In genomic region chr11:47332303-47332711, GRCh38 we compare ENCODE assay signal across 29 cellular contexts. TPM values are rescaled to one million over a fixed set of nuclear protein-coding genes. Genes with fewer than 3 reads are reported as not detected.
A peak's percentile ranks its signal among the peaks of the same experiment; 100 is the strongest.
DNase-seq lines count a peak whose midpoint lies in the region; ATAC-seq and TF ChIP-seq lines count a peak whose summit lies in the region.
"Had no signal": no experiment of that assay in that cellular context is flagged by ENCODE, and none has a peak within 500 bp of the region (broad histone marks: within the 10 kb centered on the region; RNA-seq: fewer than 3 reads in every experiment).

No MANE protein-coding gene starts in this region.

- H3K23ac ChIP-seq in H9 (ENCODE audit: insufficient read length, low read depth, low read length) = no peak overlapping the region

- no peak overlapping the region for H2BK15ac ChIP-seq in H9 (ENCODE audit: low read depth, low read length)

- H3K27me3 ChIP-seq in H9 (ENCODE audit: insufficient read depth, low read length) (no peaks in the 10 kb centered on the region), right cardiac atrium (ENCODE audit: control insufficient read depth, insufficient read depth) (no peaks in the 10 kb centered on the region)
- H3K27me3 ChIP-seq: left lung, ovary, vagina had no signal

- no peak overlapping the region for H3K4me3 ChIP-seq in right cardiac atrium (ENCODE audit: low read length)
- H3K4me3 ChIP-seq: GM23338, left lung, ovary, skin epidermis, vagina had no signal

- H2BK12ac ChIP-seq in H9 (ENCODE audit: insufficient read length, low read depth, low read length) = no peak overlapping the region

- H3K9me3 Mint-ChIP-seq in activated CD8-positive, alpha-beta T cell treated with anti-CD3 and anti-CD28 coated beads, Interleukin-2, amount 10 ng/mL, durations not matched to agents 7 days and 5 days (ENCODE audit: insufficient read depth) = no peaks in the 10 kb centered on the region
- H3K9me3 Mint-ChIP-seq in activated CD8-positive, alpha-beta T cell treated with anti-CD3 and anti-CD28 coated beads for 36 hours = no peaks in the 10 kb centered on the region
- H3K9me3 Mint-ChIP-seq in H9 = no peaks in the 10 kb centered on the region
- H3K9me3 Mint-ChIP-seq in mesothelial cell of epicardium = no peaks in the 10 kb centered on the region
- H3K9me3 Mint-ChIP-seq: activated B cell treated with CpG ODN at 0.5 μM for 24 hours; activated CD4-positive, alpha-beta T cell treated with anti-CD3 and anti-CD28 coated beads, Interleukin-2, amount 10 ng/mL, durations not matched to agents 7 days and 5 days; activated naive CD4-positive, alpha-beta T cell treated with anti-CD3 and anti-CD28 coated beads for 36 hours; CD8-positive, alpha-beta T cell; GM23338; HFFc6; natural killer cell; stimulated activated naive CD8-positive, alpha-beta T cell treated with anti-CD3 and anti-CD28 coated beads, Interleukin-15, Interleukin-2, amounts not matched to agents 100 ng/mL and 50 ng/mL, for 24 hours; T-cell had no signal

- no peak overlapping the region for H3K56ac ChIP-seq in H9 (ENCODE audit: insufficient read length, low read depth, low read length)

- no peak overlapping the region for H4K8ac ChIP-seq in H9 (replicated peaks; ENCODE audit: insufficient read length, low read depth, low read length)

- intact Hi-C loops in activated CD8-positive, alpha-beta T cell treated with anti-CD3 and anti-CD28 coated beads for 36 hours (cut with micrococcal nuclease) = no loop called here
- intact Hi-C loops in right cardiac atrium (cut with DNase I) = no loop called here

- H3K4me3 Mint-ChIP-seq in activated CD8-positive, alpha-beta T cell treated with anti-CD3 and anti-CD28 coated beads, Interleukin-2, amount 10 ng/mL, durations not matched to agents 7 days and 5 days = no peak overlapping the region
- no peak overlapping the region for H3K4me3 Mint-ChIP-seq in activated CD8-positive, alpha-beta T cell treated with anti-CD3 and anti-CD28 coated beads for 36 hours
- no peak overlapping the region for H3K4me3 Mint-ChIP-seq in H9
- H3K4me3 Mint-ChIP-seq in mesothelial cell of epicardium = no peak overlapping the region
- H3K4me3 Mint-ChIP-seq: activated B cell treated with CpG ODN at 0.5 μM for 24 hours; activated CD4-positive, alpha-beta T cell treated with anti-CD3 and anti-CD28 coated beads, Interleukin-2, amount 10 ng/mL, durations not matched to agents 7 days and 5 days; activated naive CD4-positive, alpha-beta T cell treated with anti-CD3 and anti-CD28 coated beads for 36 hours; CD8-positive, alpha-beta T cell; GM23338; HFFc6; natural killer cell; stimulated activated naive CD8-positive, alpha-beta T cell treated with anti-CD3 and anti-CD28 coated beads, Interleukin-15, Interleukin-2, amounts not matched to agents 100 ng/mL and 50 ng/mL, for 24 hours; T-cell had no signal

- H2AFZ ChIP-seq in H9 (ENCODE audit: low read length) = no peak overlapping the region
- H2AFZ ChIP-seq: GM23338 had no signal

- POLR2A ChIA-PET in activated CD8-positive, alpha-beta T cell treated with anti-CD3 and anti-CD28 coated beads, Interleukin-2, amount 10 ng/mL, durations not matched to agents 7 days and 5 days (lab: Charles Lee) = no interaction called here
- POLR2A ChIA-PET in activated CD8-positive, alpha-beta T cell treated with anti-CD3 and anti-CD28 coated beads for 36 hours (lab: Charles Lee) = no interaction called here

- TF ChIP-seq CTCF in activated CD8-positive, alpha-beta T cell treated with anti-CD3 and anti-CD28 coated beads for 36 hours (IDR thresholded peaks at IDR 0.05) = no peak
- TF ChIP-seq CTCF in H9 (conservative IDR thresholded peaks at IDR 0.05) (no peak), omental fat pad (IDR thresholded peaks at IDR 0.05) (no peak), mesothelial cell of epicardium (IDR thresholded peaks at IDR 0.05; ENCODE audit: unreplicated experiment) (no peak)

- no peak overlapping the region for H3K14ac ChIP-seq in H9 (ENCODE audit: insufficient read depth, low read length)

- no peak overlapping the region for H2AK5ac ChIP-seq in H9 (ENCODE audit: insufficient read length, low read length)

- no peak overlapping the region for H3K4me2 ChIP-seq in H9 (ENCODE audit: insufficient read depth, insufficient read length, low read length)
- H3K4me2 ChIP-seq: GM23338 had no signal

- H3K9ac ChIP-seq in H9 (ENCODE audit: extremely low read depth, insufficient read length, low read length) = no peak overlapping the region

- no peak overlapping the region for H3K18ac ChIP-seq in H9 (ENCODE audit: insufficient read length, low read depth, low read length)

- H2BK120ac ChIP-seq in H9 (ENCODE audit: low read depth, low read length, poor library complexity, severe bottlenecking) = no peak overlapping the region

- H3K36me3 Mint-ChIP-seq in activated CD8-positive, alpha-beta T cell treated with anti-CD3 and anti-CD28 coated beads, Interleukin-2, amount 10 ng/mL, durations not matched to agents 7 days and 5 days (ENCODE audit: low read depth) = peaks cover 16% of the 10 kb centered on the region
- H3K36me3 Mint-ChIP-seq in activated CD8-positive, alpha-beta T cell treated with anti-CD3 and anti-CD28 coated beads for 36 hours (ENCODE audit: low read depth) = peaks cover 8% of the 10 kb centered on the region
- peaks cover 2 to 23% (median 15%) of the 10 kb centered on the region in 3 experiments; a peak in 6 of 7 replicates for H3K36me3 Mint-ChIP-seq in H9 (ENCODE audit: insufficient read depth in 1 of 3, low read depth in 3 of 3)
- H3K36me3 Mint-ChIP-seq in mesothelial cell of epicardium = peaks cover 10% of the 10 kb centered on the region
- H3K36me3 Mint-ChIP-seq: natural killer cell had no signal

- H4K91ac ChIP-seq in H9 (ENCODE audit: insufficient read length, low read depth, low read length) = no peak overlapping the region

- H3K4me1 ChIP-seq in H9 (ENCODE audit: insufficient read depth, low read length) (no peaks in the 10 kb centered on the region), right cardiac atrium (ENCODE audit: control insufficient read depth, insufficient read depth, low read length) (no peaks in the 10 kb centered on the region)

- no peak overlapping the region for H3K4ac ChIP-seq in H9 (ENCODE audit: low read depth, low read length)

- no peak overlapping the region for H4K5ac ChIP-seq in H9 (ENCODE audit: insufficient read length, low read depth, low read length)

- no peak for ATAC-seq in activated CD8-positive, alpha-beta T cell treated with anti-CD3 and anti-CD28 coated beads, Interleukin-2, amount 10 ng/mL, durations not matched to agents 7 days and 5 days
- no peak for ATAC-seq in activated CD8-positive, alpha-beta T cell treated with anti-CD3 and anti-CD28 coated beads for 36 hours
- ATAC-seq in right cardiac atrium (no peak), omental fat pad (ENCODE audit: low FRiP score) (peak; percentile 21)
- ATAC-seq: CD8-positive, alpha-beta T cell; GM23338; left lung; T-cell had no signal

- no peaks in the 10 kb centered on the region for H4K20me1 ChIP-seq in H9 (ENCODE audit: control insufficient read depth, insufficient read depth, insufficient read length)

- H3K4me1 Mint-ChIP-seq in activated CD8-positive, alpha-beta T cell treated with anti-CD3 and anti-CD28 coated beads, Interleukin-2, amount 10 ng/mL, durations not matched to agents 7 days and 5 days (ENCODE audit: low read depth) = no peaks in the 10 kb centered on the region
- no peaks in the 10 kb centered on the region for H3K4me1 Mint-ChIP-seq in activated CD8-positive, alpha-beta T cell treated with anti-CD3 and anti-CD28 coated beads for 36 hours (ENCODE audit: low read depth)
- H3K4me1 Mint-ChIP-seq in H9 = no peaks in the 10 kb centered on the region
- H3K4me1 Mint-ChIP-seq in mesothelial cell of epicardium = no peaks in the 10 kb centered on the region
- H3K4me1 Mint-ChIP-seq: activated CD4-positive, alpha-beta T cell treated with anti-CD3 and anti-CD28 coated beads, Interleukin-2, amount 10 ng/mL, durations not matched to agents 7 days and 5 days; GM23338; T-cell had no signal

- H3K27ac ChIP-seq in H9 (ENCODE audit: insufficient read length, low read depth, low read length) (no peak overlapping the region), right cardiac atrium (ENCODE audit: low read length) (no peak overlapping the region)
- H3K27ac ChIP-seq: epithelial cell of prostate, left lung, ovary, vagina had no signal

- no peaks in the 10 kb centered on the region for H3K9me3 ChIP-seq in H9 (ENCODE audit: control insufficient read depth, low read depth, low read length)
- no peaks in the 10 kb centered on the region for H3K9me3 ChIP-seq in right cardiac atrium (ENCODE audit: control insufficient read depth, low read length)
- H3K9me3 ChIP-seq: left lung, ovary, vagina had no signal

- H3K27me3 Mint-ChIP-seq in activated CD8-positive, alpha-beta T cell treated with anti-CD3 and anti-CD28 coated beads, Interleukin-2, amount 10 ng/mL, durations not matched to agents 7 days and 5 days (ENCODE audit: low read depth) = no peaks in the 10 kb centered on the region
- no peaks in the 10 kb centered on the region for H3K27me3 Mint-ChIP-seq in activated CD8-positive, alpha-beta T cell treated with anti-CD3 and anti-CD28 coated beads for 36 hours
- H3K27me3 Mint-ChIP-seq in H9 (ENCODE audit: low read depth) = no peaks in the 10 kb centered on the region
- H3K27me3 Mint-ChIP-seq in mesothelial cell of epicardium (ENCODE audit: low read depth) = no peaks in the 10 kb centered on the region
- H3K27me3 Mint-ChIP-seq: activated B cell treated with CpG ODN at 0.5 μM for 24 hours; activated CD4-positive, alpha-beta T cell treated with anti-CD3 and anti-CD28 coated beads, Interleukin-2, amount 10 ng/mL, durations not matched to agents 7 days and 5 days; stimulated activated naive CD8-positive, alpha-beta T cell treated with anti-CD3 and anti-CD28 coated beads, Interleukin-15, Interleukin-2, amounts not matched to agents 100 ng/mL and 50 ng/mL, for 24 hours; T-cell had no signal

- CTCF ChIA-PET in activated CD8-positive, alpha-beta T cell treated with anti-CD3 and anti-CD28 coated beads, Interleukin-2, amount 10 ng/mL, durations not matched to agents 7 days and 5 days (lab: Charles Lee) = no interaction called here
- CTCF ChIA-PET in activated CD8-positive, alpha-beta T cell treated with anti-CD3 and anti-CD28 coated beads for 36 hours (lab: Charles Lee) = interaction anchor here (2.4 kb wide), 1 partner anchor 42 kb away, joined by 9 read pairs; no protein-coding TSS in a partner anchor

- no peak overlapping the region for H2BK20ac ChIP-seq in H9 (ENCODE audit: low read depth, low read length, poor library complexity, severe bottlenecking)

- H3T11ph ChIP-seq in H9 (ENCODE audit: low read length) = no peak overlapping the region

- H3K23me2 ChIP-seq in H9 (ENCODE audit: insufficient read length, low read depth, low read length, poor library complexity, severe bottlenecking) = no peaks in the 10 kb centered on the region

- peak overlapping the region; percentile 24 for H3K27ac Mint-ChIP-seq in activated CD8-positive, alpha-beta T cell treated with anti-CD3 and anti-CD28 coated beads, Interleukin-2, amount 10 ng/mL, durations not matched to agents 7 days and 5 days
- H3K27ac Mint-ChIP-seq in activated CD8-positive, alpha-beta T cell treated with anti-CD3 and anti-CD28 coated beads for 36 hours = no peak overlapping the region
- H3K27ac Mint-ChIP-seq in H9 = peak overlapping the region in 2 of 3 experiments; percentile 53 to 66; a peak in 4 of 7 replicates
- H3K27ac Mint-ChIP-seq in mesothelial cell of epicardium = no peak overlapping the region
- H3K27ac Mint-ChIP-seq: activated B cell treated with CpG ODN at 0.5 μM for 24 hours; activated naive CD4-positive, alpha-beta T cell treated with anti-CD3 and anti-CD28 coated beads for 36 hours; CD8-positive, alpha-beta T cell; GM23338; HFFc6; stimulated activated naive CD8-positive, alpha-beta T cell treated with anti-CD3 and anti-CD28 coated beads, Interleukin-15, Interleukin-2, amounts not matched to agents 100 ng/mL and 50 ng/mL, for 24 hours; T-cell had no signal

- H3K79me2 ChIP-seq in H9 (ENCODE audit: insufficient read depth, low read length) = no peaks in the 10 kb centered on the region

- no peak overlapping the region for H2BK5ac ChIP-seq in H9 (ENCODE audit: insufficient read length, low read length)

- no peaks in the 10 kb centered on the region for H3K79me1 ChIP-seq in H9 (ENCODE audit: insufficient read depth, low read depth, low read length, poor library complexity, severe bottlenecking)

- no peak for DNase-seq in activated CD8-positive, alpha-beta T cell treated with anti-CD3 and anti-CD28 coated beads, Interleukin-2, amount 10 ng/mL, durations not matched to agents 7 days and 5 days
- no peak for DNase-seq in activated CD8-positive, alpha-beta T cell treated with anti-CD3 and anti-CD28 coated beads for 36 hours
- DNase-seq in H9 (no peak), right cardiac atrium (peak in 2 of 3 donors; percentile 42 to 67), omental fat pad (ENCODE audit: low spot score) (no peak), mesothelial cell of epicardium (ENCODE audit: low spot score in 2 of 2, unreplicated experiment in 2 of 2) (no peak), AG08396 (ENCODE audit: low spot score) (no peak), AML-193 (lab: John Stamatoyannopoulos, UW) (no peak)
- DNase-seq: activated B cell treated with CpG ODN at 0.5 μM for 24 hours; activated CD4-positive, alpha-beta T cell treated with anti-CD3 and anti-CD28 coated beads, Interleukin-2, amount 10 ng/mL, durations not matched to agents 7 days and 5 days; activated naive CD4-positive, alpha-beta T cell treated with anti-CD3 and anti-CD28 coated beads for 36 hours; amygdala; HFFc6; Kasumi-1; left lung; natural killer cell; NCI-H1417 treated with DMSO at 0.1 percent for 48 hours; NCI-H2081 treated with DMSO at 0.1 percent for 48 hours; NCI-H345; NCI-H774; ovary; T-cell had no signal

- WGBS in H9 (ENCODE audit: extremely low coverage, insufficient read length, low lambda C conversion rate) = no CpG with 5 or more reads among the region's 13 CpGs
- WGBS in right cardiac atrium = 69% methylated on average over 13 of the region's 13 CpGs

RNA-seq across cellular contexts. Expression of gene MYBPC3, which starts 20.2 kb away (rescaled TPM):
- total RNA-seq in activated CD8-positive, alpha-beta T cell treated with anti-CD3 and anti-CD28 coated beads, Interleukin-2, amount 10 ng/mL, durations not matched to agents 7 days and 5 days = not detected
- total RNA-seq in activated CD8-positive, alpha-beta T cell treated with anti-CD3 and anti-CD28 coated beads for 36 hours = not detected
- not detected in 2 replicates for total RNA-seq in H9 (2021)
- 1,000 to 10,000 TPM in 3 of 4 donors, 100 to 1,000 TPM in 1; 953 to 1,924 (median 1,412) TPM for total RNA-seq in right cardiac atrium
- polyA plus RNA-seq in right cardiac atrium = 1,009 TPM
- total RNA-seq in omental fat pad = under 1 TPM; 0.19 to 0.79 (median 0.21) TPM
- not detected in 3 replicates for total RNA-seq in mesothelial cell of epicardium
- total RNA-seq: A172; activated CD4-positive, alpha-beta T cell treated with anti-CD3 and anti-CD28 coated beads, Interleukin-2, amount 10 ng/mL, durations not matched to agents 7 days and 5 days; activated naive CD4-positive, alpha-beta T cell treated with anti-CD3 and anti-CD28 coated beads for 36 hours; CD8-positive, alpha-beta T cell; GM23338; HFFc6; T-cell; vagina had no signal
- polyA plus RNA-seq: GM23338 had no signal

RNA-seq across cellular contexts. Expression of gene SPI1, which starts 46.0 kb away (rescaled TPM):
- not detected for total RNA-seq in activated CD8-positive, alpha-beta T cell treated with anti-CD3 and anti-CD28 coated beads, Interleukin-2, amount 10 ng/mL, durations not matched to agents 7 days and 5 days
- total RNA-seq in activated CD8-positive, alpha-beta T cell treated with anti-CD3 and anti-CD28 coated beads for 36 hours = under 1 TPM in 1 of 2 experiments, not detected in 1; 0.25 TPM
- total RNA-seq in H9 (2021) (not detected in 2 replicates), right cardiac atrium (10 to 100 TPM; 11.6 to 24.1 (median 18.6) TPM), omental fat pad (10 to 100 TPM; 25.0 to 69.4 (median 48.4) TPM), mesothelial cell of epicardium (0.36 to 0.51 TPM in 2 of 3 replicates, not detected in the other)
- polyA plus RNA-seq in right cardiac atrium = 5.9 TPM
- total RNA-seq: A172; activated CD4-positive, alpha-beta T cell treated with anti-CD3 and anti-CD28 coated beads, Interleukin-2, amount 10 ng/mL, durations not matched to agents 7 days and 5 days; activated naive CD4-positive, alpha-beta T cell treated with anti-CD3 and anti-CD28 coated beads for 36 hours; GM23338; HFFc6 had no signal

Comparison
In these comparisons a context has a peak if more than half of its experiments do, and no peak if none do; other contexts are left out.
1. H3K27ac Mint-ChIP-seq: peak in activated CD8-positive, alpha-beta T cell treated with anti-CD3 and anti-CD28 coated beads, Interleukin-2, amount 10 ng/mL, durations not matched to agents 7 days and 5 days (single experiment) and H9 (2 of 3); none in activated CD8-positive, alpha-beta T cell treated with anti-CD3 and anti-CD28 coated beads for 36 hours (single experiment) and mesothelial cell of epicardium (single experiment).
2. DNase-seq: peak in right cardiac atrium (2 of 3); none in activated CD8-positive, alpha-beta T cell treated with anti-CD3 and anti-CD28 coated beads, Interleukin-2, amount 10 ng/mL, durations not matched to agents 7 days and 5 days (single experiment), activated CD8-positive, alpha-beta T cell treated with anti-CD3 and anti-CD28 coated beads for 36 hours (single experiment), H9 (single experiment), omental fat pad (single experiment), mesothelial cell of epicardium (0 of 2), AG08396 (single experiment) and AML-193 (0 of 2).
3. RNA of gene MYBPC3, which starts 20.2 kb away (total RNA-seq): 953 to 1,924 TPM in right cardiac atrium; 0.19 to 0.79 TPM in omental fat pad, not detected in H9, not detected in mesothelial cell of epicardium, not detected in activated CD8-positive, alpha-beta T cell treated with anti-CD3 and anti-CD28 coated beads, Interleukin-2, amount 10 ng/mL, durations not matched to agents 7 days and 5 days and not detected in activated CD8-positive, alpha-beta T cell treated with anti-CD3 and anti-CD28 coated beads for 36 hours; every median in the first group is over 100 times any median in the second.